In genomic region chr17:75271955-75272847, GRCh38 we compare ENCODE assay signal across 6 cellular contexts.
DNase-seq lines count a peak whose midpoint lies in the region; ATAC-seq and TF ChIP-seq lines count a peak whose summit lies in the region.

No MANE protein-coding gene starts in this region.

- H3K4me1 ChIP-seq in OCI-LY3 (ENCODE audit: low read length) = peaks cover 25% of the 10 kb centered on the region

- H3K4me2 ChIP-seq in OCI-LY3 (ENCODE audit: low read length) = peak overlapping the region; percentile 96

- peak overlapping the region; percentile 94 for H3K27ac Mint-ChIP-seq in stimulated activated effector memory CD8-positive, alpha-beta T cell treated with anti-CD3 and anti-CD28 coated beads, Interleukin-12 subunit alpha, Interleukin-12 subunit beta, amount 100 ng/mL, for 72 hours

- no peaks in the 10 kb centered on the region for H4K20me1 ChIP-seq in OCI-LY3 (ENCODE audit: insufficient read depth, low read length)

- H3K9me3 ChIP-seq in OCI-LY3 (ENCODE audit: insufficient read depth, low read length) = no peaks in the 10 kb centered on the region

- DNase-seq in CD1c-positive myeloid dendritic cell (ENCODE audit: extremely low spot score) (peak; percentile 26), fibroblast of gingiva (ENCODE audit: low read depth) (peak; percentile 47)
- DNase-seq in stimulated activated effector memory CD8-positive, alpha-beta T cell treated with anti-CD3 and anti-CD28 coated beads, Interleukin-12 subunit alpha, Interleukin-12 subunit beta, amount 100 ng/mL, for 72 hours (ENCODE audit: low spot score in 2 of 2) = no peak
- DNase-seq in activated CD4-positive, CD25-positive, alpha-beta regulatory T cell treated with anti-CD3 and anti-CD28 coated beads, Interleukin-2, amount 50 U/mL, for 72 hours = no peak

- peaks cover 56% of the 10 kb centered on the region for H3K4me1 Mint-ChIP-seq in stimulated activated effector memory CD8-positive, alpha-beta T cell treated with anti-CD3 and anti-CD28 coated beads, Interleukin-12 subunit alpha, Interleukin-12 subunit beta, amount 100 ng/mL, for 72 hours

- H3K9ac ChIP-seq in OCI-LY3 (ENCODE audit: low read length) = peak overlapping the region; percentile 79

- peaks cover 21% of the 10 kb centered on the region for H3K79me2 ChIP-seq in OCI-LY3 (ENCODE audit: low read length)

- ATAC-seq in stimulated activated effector memory CD8-positive, alpha-beta T cell treated with anti-CD3 and anti-CD28 coated beads, Interleukin-12 subunit alpha, Interleukin-12 subunit beta, amount 100 ng/mL, for 72 hours = no peak
- no peak for ATAC-seq in HG02571 (IDR thresholded peaks at IDR 0.05; ENCODE audit: unreplicated experiment)

- H3K36me3 ChIP-seq in OCI-LY3 (replicated peaks; ENCODE audit: low read depth, low read length) = peaks cover 32% of the 10 kb centered on the region

- peak overlapping the region; percentile 66 for H3K27ac ChIP-seq in OCI-LY3 (ENCODE audit: low read length)

- no peaks in the 10 kb centered on the region for H3K9me3 Mint-ChIP-seq in stimulated activated effector memory CD8-positive, alpha-beta T cell treated with anti-CD3 and anti-CD28 coated beads, Interleukin-12 subunit alpha, Interleukin-12 subunit beta, amount 100 ng/mL, for 72 hours

- TF ChIP-seq CTCF in OCI-LY3 (IDR thresholded peaks at IDR 0.05; ENCODE audit: low read depth, low read length) = 0 out of 2 replicates have a peak, but pooled peaks have one; percentile 12

- peak overlapping the region; percentile 80 for H3K4me3 ChIP-seq in OCI-LY3 (ENCODE audit: low read length)

- peaks cover 66% of the 10 kb centered on the region for H3K36me3 Mint-ChIP-seq in stimulated activated effector memory CD8-positive, alpha-beta T cell treated with anti-CD3 and anti-CD28 coated beads, Interleukin-12 subunit alpha, Interleukin-12 subunit beta, amount 100 ng/mL, for 72 hours

- H3K4me3 Mint-ChIP-seq in stimulated activated effector memory CD8-positive, alpha-beta T cell treated with anti-CD3 and anti-CD28 coated beads, Interleukin-12 subunit alpha, Interleukin-12 subunit beta, amount 100 ng/mL, for 72 hours = peak overlapping the region; percentile 83

- no peak overlapping the region for H2AFZ ChIP-seq in OCI-LY3 (ENCODE audit: low read depth, low read length)

- H3K27me3 ChIP-seq in OCI-LY3 (ENCODE audit: low read depth, low read length) = no peaks in the 10 kb centered on the region

Comparison
In these comparisons a context has a peak if more than half of its experiments do, and no peak if none do; other contexts are left out.
1. DNase-seq: peak in CD1c-positive myeloid dendritic cell (single experiment) and fibroblast of gingiva (single experiment); none in stimulated activated effector memory CD8-positive, alpha-beta T cell treated with anti-CD3 and anti-CD28 coated beads, Interleukin-12 subunit alpha, Interleukin-12 subunit beta, amount 100 ng/mL, for 72 hours (0 of 2) and activated CD4-positive, CD25-positive, alpha-beta regulatory T cell treated with anti-CD3 and anti-CD28 coated beads, Interleukin-2, amount 50 U/mL, for 72 hours (single experiment).